ENCODE assay signal across 1 cellular context in the genomic region with DNA sequence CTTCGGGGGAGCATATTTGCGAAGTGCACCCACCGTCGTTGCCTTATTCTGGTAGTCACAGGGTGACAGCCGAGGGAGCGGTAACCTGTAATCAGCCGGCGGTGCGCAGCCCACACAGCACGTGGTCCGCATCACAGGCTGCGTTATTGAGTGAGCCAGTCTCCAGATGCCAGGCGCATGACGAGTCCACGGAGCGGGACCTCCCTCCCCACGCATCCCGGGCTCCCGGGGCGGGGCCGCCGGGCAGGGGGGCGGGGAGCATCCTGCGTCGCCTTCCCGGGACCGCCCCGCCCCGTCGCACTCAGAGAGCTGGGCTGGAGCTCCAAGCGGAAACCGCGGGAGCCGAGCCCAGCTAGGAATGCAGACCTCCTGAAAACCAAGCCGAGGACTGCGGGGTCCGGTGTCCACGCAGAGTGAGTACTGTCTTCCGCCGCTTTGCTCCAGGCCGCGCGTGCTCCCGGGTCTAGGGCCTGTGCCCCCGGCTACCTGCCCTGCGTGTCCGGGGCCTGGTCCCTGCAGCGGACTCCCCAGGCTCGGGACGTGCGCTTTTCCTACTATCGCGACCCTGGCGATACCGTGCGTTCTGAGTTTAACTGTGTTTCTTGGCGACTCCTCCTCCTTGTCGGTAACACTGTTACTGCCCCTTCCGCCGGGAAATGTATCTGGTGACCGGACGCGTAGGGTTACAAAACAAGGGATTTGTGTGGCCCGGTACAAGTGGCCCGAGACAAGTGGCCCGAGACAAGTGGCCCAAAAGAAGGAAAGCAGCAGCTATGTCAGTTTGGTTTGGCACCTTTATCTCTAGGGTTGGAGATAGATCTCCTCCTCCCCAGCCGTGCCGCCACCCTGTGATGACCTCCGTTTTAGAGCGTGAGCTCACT.
TF ChIP-seq lines count a peak whose summit lies in the region.

No MANE protein-coding gene starts in this region.

TF ChIP-seq in HepG2, 621 proteins besides CTCF, POLR2A, EP300 and RAD21 (continued from another document and continues in another):
- TF ChIP-seq, protein P1, sequence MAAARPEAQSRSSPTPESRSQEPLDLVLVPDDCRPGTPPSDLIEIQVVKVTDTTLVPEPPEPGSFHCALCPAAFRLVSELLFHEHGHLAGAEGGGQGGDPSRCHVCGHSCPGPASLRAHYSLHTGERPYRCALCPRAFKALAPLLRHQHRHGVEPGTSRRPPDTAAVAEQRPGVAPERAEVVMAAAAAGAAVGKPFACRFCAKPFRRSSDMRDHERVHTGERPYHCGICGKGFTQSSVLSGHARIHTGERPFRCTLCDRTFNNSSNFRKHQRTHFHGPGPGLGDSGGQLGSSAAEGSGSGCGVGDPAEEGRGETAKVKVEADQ (CRISPR knock-in tag; IDR thresholded peaks at IDR 0.05; ENCODE audit: borderline replicate concordance) = peak; percentile 24; the same call in 1 of the 2 replicates
- TF ChIP-seq HNRNPLL (IDR thresholded peaks at IDR 0.05; ENCODE audit: low read depth, low read length, poor library complexity, severe bottlenecking) = peak; percentile 85
- TF ChIP-seq, protein P2, sequence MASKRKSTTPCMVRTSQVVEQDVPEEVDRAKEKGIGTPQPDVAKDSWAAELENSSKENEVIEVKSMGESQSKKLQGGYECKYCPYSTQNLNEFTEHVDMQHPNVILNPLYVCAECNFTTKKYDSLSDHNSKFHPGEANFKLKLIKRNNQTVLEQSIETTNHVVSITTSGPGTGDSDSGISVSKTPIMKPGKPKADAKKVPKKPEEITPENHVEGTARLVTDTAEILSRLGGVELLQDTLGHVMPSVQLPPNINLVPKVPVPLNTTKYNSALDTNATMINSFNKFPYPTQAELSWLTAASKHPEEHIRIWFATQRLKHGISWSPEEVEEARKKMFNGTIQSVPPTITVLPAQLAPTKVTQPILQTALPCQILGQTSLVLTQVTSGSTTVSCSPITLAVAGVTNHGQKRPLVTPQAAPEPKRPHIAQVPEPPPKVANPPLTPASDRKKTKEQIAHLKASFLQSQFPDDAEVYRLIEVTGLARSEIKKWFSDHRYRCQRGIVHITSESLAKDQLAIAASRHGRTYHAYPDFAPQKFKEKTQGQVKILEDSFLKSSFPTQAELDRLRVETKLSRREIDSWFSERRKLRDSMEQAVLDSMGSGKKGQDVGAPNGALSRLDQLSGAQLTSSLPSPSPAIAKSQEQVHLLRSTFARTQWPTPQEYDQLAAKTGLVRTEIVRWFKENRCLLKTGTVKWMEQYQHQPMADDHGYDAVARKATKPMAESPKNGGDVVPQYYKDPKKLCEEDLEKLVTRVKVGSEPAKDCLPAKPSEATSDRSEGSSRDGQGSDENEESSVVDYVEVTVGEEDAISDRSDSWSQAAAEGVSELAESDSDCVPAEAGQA (IDR thresholded peaks at IDR 0.05; ENCODE audit: low read depth) = no peak
- TF ChIP-seq, protein P2 (CRISPR knock-in tag; IDR thresholded peaks at IDR 0.05; ENCODE audit: borderline replicate concordance) = no peak
- TF ChIP-seq, protein P3, sequence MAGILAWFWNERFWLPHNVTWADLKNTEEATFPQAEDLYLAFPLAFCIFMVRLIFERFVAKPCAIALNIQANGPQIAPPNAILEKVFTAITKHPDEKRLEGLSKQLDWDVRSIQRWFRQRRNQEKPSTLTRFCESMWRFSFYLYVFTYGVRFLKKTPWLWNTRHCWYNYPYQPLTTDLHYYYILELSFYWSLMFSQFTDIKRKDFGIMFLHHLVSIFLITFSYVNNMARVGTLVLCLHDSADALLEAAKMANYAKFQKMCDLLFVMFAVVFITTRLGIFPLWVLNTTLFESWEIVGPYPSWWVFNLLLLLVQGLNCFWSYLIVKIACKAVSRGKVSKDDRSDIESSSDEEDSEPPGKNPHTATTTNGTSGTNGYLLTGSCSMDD (CRISPR knock-in tag; IDR thresholded peaks at IDR 0.05) = no peak
- TF ChIP-seq GZF1 (CRISPR knock-in tag; IDR thresholded peaks at IDR 0.05) = no peak
- TF ChIP-seq ZFAT (CRISPR knock-in tag; conservative IDR thresholded peaks at IDR 0.05) = no peak
- TF ChIP-seq MAFK (conservative IDR thresholded peaks at IDR 0.05 in 1 of 2, IDR thresholded peaks at IDR 0.05 in 1 of 2; ENCODE audit: low read length in 2 of 2) = no peak
- no peak for TF ChIP-seq ZNF713 (CRISPR knock-in tag; IDR thresholded peaks at IDR 0.05)
- TF ChIP-seq, protein P4, sequence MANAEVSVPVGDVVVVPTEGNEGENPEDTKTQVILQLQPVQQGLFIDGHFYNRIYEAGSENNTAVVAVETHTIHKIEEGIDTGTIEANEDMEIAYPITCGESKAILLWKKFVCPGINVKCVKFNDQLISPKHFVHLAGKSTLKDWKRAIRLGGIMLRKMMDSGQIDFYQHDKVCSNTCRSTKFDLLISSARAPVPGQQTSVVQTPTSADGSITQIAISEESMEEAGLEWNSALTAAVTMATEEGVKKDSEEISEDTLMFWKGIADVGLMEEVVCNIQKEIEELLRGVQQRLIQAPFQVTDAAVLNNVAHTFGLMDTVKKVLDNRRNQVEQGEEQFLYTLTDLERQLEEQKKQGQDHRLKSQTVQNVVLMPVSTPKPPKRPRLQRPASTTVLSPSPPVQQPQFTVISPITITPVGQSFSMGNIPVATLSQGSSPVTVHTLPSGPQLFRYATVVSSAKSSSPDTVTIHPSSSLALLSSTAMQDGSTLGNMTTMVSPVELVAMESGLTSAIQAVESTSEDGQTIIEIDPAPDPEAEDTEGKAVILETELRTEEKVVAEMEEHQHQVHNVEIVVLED (CRISPR knock-in tag; IDR thresholded peaks at IDR 0.05; ENCODE audit: borderline replicate concordance) = peak; percentile 55
- TF ChIP-seq ZNF549 (CRISPR knock-in tag; IDR thresholded peaks at IDR 0.05) = no peak
- no peak for TF ChIP-seq ZBTB42 (CRISPR knock-in tag; IDR thresholded peaks at IDR 0.05)
- TF ChIP-seq, protein P5, sequence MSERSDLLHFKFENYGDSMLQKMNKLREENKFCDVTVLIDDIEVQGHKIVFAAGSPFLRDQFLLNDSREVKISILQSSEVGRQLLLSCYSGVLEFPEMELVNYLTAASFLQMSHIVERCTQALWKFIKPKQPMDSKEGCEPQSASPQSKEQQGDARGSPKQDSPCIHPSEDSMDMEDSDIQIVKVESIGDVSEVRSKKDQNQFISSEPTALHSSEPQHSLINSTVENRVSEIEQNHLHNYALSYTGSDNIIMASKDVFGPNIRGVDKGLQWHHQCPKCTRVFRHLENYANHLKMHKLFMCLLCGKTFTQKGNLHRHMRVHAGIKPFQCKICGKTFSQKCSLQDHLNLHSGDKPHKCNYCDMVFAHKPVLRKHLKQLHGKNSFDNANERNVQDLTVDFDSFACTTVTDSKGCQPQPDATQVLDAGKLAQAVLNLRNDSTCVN (CRISPR knock-in tag; IDR thresholded peaks at IDR 0.05; ENCODE audit: borderline replicate concordance) = peak; percentile 60; the same call in 1 of the 2 replicates
- TF ChIP-seq FOSL1 (CRISPR knock-in tag; IDR thresholded peaks at IDR 0.05; ENCODE audit: borderline replicate concordance) = peak; percentile 35; the same call in 1 of the 2 replicates
- TF ChIP-seq, protein P6, sequence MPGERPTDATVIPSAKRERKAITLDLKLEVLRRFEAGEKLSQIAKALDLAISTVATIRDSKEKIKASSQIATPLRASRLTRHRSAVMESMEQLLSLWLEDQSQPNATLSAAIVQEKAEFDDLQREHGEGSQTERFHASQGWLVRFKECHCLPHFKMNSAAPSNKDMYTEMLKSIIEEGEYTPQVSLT (CRISPR knock-in tag; IDR thresholded peaks at IDR 0.05; ENCODE audit: borderline replicate concordance, low read depth) = no peak
- TF ChIP-seq ZNF644 (CRISPR knock-in tag; IDR thresholded peaks at IDR 0.05; ENCODE audit: low read depth) = no peak
- no peak for TF ChIP-seq NCOA5 (CRISPR knock-in tag; IDR thresholded peaks at IDR 0.05)
- TF ChIP-seq, protein P7, sequence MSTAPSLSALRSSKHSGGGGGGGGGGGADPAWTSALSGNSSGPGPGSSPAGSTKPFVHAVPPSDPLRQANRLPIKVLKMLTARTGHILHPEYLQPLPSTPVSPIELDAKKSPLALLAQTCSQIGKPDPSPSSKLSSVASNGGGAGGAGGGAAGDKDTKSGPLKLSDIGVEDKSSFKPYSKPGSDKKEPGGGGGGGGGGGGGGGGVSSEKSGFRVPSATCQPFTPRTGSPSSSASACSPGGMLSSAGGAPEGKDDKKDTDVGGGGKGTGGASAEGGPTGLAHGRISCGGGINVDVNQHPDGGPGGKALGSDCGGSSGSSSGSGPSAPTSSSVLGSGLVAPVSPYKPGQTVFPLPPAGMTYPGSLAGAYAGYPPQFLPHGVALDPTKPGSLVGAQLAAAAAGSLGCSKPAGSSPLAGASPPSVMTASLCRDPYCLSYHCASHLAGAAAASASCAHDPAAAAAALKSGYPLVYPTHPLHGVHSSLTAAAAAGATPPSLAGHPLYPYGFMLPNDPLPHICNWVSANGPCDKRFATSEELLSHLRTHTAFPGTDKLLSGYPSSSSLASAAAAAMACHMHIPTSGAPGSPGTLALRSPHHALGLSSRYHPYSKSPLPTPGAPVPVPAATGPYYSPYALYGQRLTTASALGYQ (CRISPR knock-in tag; IDR thresholded peaks at IDR 0.05) = no peak
- TF ChIP-seq ZNF12 (CRISPR knock-in tag; IDR thresholded peaks at IDR 0.05) = no peak
- peak; percentile 78; the same call in 1 of the 2 replicates for TF ChIP-seq MTA1 (CRISPR knock-in tag; IDR thresholded peaks at IDR 0.05; ENCODE audit: borderline replicate concordance)
- TF ChIP-seq ZNF589 (CRISPR knock-in tag; conservative IDR thresholded peaks at IDR 0.05) = no peak
- TF ChIP-seq, protein P8, sequence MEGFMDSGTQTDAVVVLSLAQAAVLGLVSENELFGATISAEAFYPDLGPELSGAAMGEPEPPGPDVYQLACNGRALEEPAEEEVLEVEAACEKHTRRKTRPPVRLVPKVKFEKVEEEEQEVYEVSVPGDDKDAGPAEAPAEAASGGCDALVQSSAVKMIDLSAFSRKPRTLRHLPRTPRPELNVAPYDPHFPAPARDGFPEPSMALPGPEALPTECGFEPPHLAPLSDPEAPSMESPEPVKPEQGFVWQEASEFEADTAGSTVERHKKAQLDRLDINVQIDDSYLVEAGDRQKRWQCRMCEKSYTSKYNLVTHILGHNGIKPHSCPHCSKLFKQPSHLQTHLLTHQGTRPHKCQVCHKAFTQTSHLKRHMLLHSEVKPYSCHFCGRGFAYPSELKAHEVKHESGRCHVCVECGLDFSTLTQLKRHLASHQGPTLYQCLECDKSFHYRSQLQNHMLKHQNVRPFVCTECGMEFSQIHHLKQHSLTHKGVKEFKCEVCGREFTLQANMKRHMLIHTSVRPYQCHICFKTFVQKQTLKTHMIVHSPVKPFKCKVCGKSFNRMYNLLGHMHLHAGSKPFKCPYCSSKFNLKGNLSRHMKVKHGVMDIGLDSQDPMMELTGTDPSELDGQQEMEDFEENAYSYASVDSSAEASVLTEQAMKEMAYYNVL (CRISPR knock-in tag; IDR thresholded peaks at IDR 0.05; ENCODE audit: borderline replicate concordance) = peak; percentile 76
- no peak for TF ChIP-seq MLLT10 (CRISPR knock-in tag; IDR thresholded peaks at IDR 0.05)
- peak; percentile 95 for TF ChIP-seq ZNF605 (CRISPR knock-in tag; IDR thresholded peaks at IDR 0.05)
- TF ChIP-seq CBFB (CRISPR knock-in tag; IDR thresholded peaks at IDR 0.05) = no peak
- no peak for TF ChIP-seq IKZF1 (IDR thresholded peaks at IDR 0.05)
- TF ChIP-seq, protein P9, sequence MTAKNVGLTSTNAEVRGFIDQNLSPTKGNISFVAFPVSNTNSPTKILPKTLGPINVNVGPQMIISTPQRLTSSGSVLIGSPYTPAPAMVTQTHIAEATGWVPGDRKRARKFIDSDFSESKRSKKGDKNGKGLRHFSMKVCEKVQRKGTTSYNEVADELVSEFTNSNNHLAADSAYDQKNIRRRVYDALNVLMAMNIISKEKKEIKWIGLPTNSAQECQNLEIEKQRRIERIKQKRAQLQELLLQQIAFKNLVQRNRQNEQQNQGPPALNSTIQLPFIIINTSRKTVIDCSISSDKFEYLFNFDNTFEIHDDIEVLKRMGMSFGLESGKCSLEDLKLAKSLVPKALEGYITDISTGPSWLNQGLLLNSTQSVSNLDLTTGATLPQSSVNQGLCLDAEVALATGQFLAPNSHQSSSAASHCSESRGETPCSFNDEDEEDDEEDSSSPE (CRISPR knock-in tag; IDR thresholded peaks at IDR 0.05) = peak; percentile 59; the same call in 1 of the 2 replicates
- no peak for TF ChIP-seq ZNF616 (CRISPR knock-in tag; IDR thresholded peaks at IDR 0.05; ENCODE audit: low read depth)
- TF ChIP-seq ZNF891 (CRISPR knock-in tag; IDR thresholded peaks at IDR 0.05) = peak; percentile 76; the same call in 1 of the 2 replicates
- no peak for TF ChIP-seq ETV6 (CRISPR knock-in tag; conservative IDR thresholded peaks at IDR 0.05)
- peak; percentile 60; the same call in 1 of the 2 replicates for TF ChIP-seq KDM2A (CRISPR knock-in tag; IDR thresholded peaks at IDR 0.05; ENCODE audit: borderline replicate concordance, low read depth)
- TF ChIP-seq, protein P10, sequence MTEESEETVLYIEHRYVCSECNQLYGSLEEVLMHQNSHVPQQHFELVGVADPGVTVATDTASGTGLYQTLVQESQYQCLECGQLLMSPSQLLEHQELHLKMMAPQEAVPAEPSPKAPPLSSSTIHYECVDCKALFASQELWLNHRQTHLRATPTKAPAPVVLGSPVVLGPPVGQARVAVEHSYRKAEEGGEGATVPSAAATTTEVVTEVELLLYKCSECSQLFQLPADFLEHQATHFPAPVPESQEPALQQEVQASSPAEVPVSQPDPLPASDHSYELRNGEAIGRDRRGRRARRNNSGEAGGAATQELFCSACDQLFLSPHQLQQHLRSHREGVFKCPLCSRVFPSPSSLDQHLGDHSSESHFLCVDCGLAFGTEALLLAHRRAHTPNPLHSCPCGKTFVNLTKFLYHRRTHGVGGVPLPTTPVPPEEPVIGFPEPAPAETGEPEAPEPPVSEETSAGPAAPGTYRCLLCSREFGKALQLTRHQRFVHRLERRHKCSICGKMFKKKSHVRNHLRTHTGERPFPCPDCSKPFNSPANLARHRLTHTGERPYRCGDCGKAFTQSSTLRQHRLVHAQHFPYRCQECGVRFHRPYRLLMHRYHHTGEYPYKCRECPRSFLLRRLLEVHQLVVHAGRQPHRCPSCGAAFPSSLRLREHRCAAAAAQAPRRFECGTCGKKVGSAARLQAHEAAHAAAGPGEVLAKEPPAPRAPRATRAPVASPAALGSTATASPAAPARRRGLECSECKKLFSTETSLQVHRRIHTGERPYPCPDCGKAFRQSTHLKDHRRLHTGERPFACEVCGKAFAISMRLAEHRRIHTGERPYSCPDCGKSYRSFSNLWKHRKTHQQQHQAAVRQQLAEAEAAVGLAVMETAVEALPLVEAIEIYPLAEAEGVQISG (CRISPR knock-in tag; IDR thresholded peaks at IDR 0.05) = peak; percentile 57; the same call in 1 of the 2 replicates
